In the genomic region with DNA sequence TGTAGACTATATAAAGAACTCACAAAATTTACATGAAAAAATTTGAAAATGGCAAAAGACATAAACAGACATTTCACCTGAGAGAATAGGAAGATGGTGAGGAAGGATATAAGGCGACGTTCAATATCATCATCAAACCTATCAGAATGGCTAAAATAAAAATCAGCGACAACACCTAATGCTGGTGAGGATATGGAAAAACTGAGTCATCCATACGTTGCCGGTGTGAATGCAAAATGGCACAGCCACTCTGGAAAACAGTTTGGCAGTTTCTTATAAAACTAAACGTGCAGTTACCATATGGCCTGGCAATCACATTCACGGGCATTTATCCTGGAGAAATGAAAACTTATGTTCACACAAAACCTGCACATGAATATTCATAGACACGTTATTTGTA, we compare ENCODE assay signal across 29 cellular contexts.
"Had no signal": no experiment of that assay in that cellular context is flagged by ENCODE, and none has a peak within 500 bp of the region (broad histone marks: within the 10 kb centered on the region; RNA-seq: fewer than 3 reads in every experiment).

No MANE protein-coding gene starts in this region.

- H3K36me3 ChIP-seq: gastroesophageal sphincter, WERI-Rb-1 had no signal

- H3K27me3 ChIP-seq: adrenal gland, body of pancreas, foreskin keratinocyte, gastroesophageal sphincter had no signal

- H3K27ac ChIP-seq: body of pancreas, foreskin keratinocyte, WERI-Rb-1 had no signal

- H3K4me3 ChIP-seq: adrenal gland, body of pancreas, gastroesophageal sphincter had no signal

- H3K9me3 ChIP-seq: adrenal gland, body of pancreas, gastroesophageal sphincter had no signal

- FAIRE-seq: colon, endometrium had no signal

- DNase-seq: activated B cell treated with CpG ODN at 0.5 μM for 24 hours; activated CD4-positive, alpha-beta memory T cell treated with anti-CD3 and anti-CD28 coated beads for 36 hours; activated CD4-positive, alpha-beta T cell treated with anti-CD3 and anti-CD28 coated beads for 36 hours; activated CD4-positive, alpha-beta T cell treated with anti-CD3 and anti-CD28 coated beads, Interleukin-2, amount 10 ng/mL, durations not matched to agents 24 days and 14 days; activated CD8-positive, alpha-beta memory T cell treated with anti-CD3 and anti-CD28 coated beads, Interleukin-2, amount 10 ng/mL, durations not matched to agents 7 days and 5 days; activated CD8-positive, alpha-beta memory T cell treated with anti-CD3 and anti-CD28 coated beads, Interleukin-2, amount 50 U/mL, for 4 hours; activated CD8-positive, alpha-beta T cell treated with anti-CD3 and anti-CD28 coated beads, Interleukin-2, amount 10 ng/mL, durations not matched to agents 7 days and 5 days; activated effector memory CD4-positive, alpha-beta T cell treated with anti-CD3 and anti-CD28 coated beads, Interleukin-2, amount 50 U/mL, for 16 hours; activated naive CD4-positive, alpha-beta T cell treated with anti-CD3 and anti-CD28 coated beads for 36 hours; activated naive CD8-positive, alpha-beta T cell treated with anti-CD3 and anti-CD28 coated beads for 36 hours; activated naive CD8-positive, alpha-beta T cell treated with anti-CD3 and anti-CD28 coated beads, Interleukin-2, amount 50 U/mL, for 24 hours; activated T-cell treated with anti-CD3 and anti-CD28 coated beads, Interleukin-2, amount 50 U/mL, for 1 hour; activated T-cell treated with anti-CD3 and anti-CD28 coated beads, Interleukin-2, amount 50 U/mL, for 48 hours; adrenal gland; amygdala; aorta; body of pancreas; caudate nucleus; effector CD8-positive, alpha-beta T cell; foreskin keratinocyte; SW 1271; T-cell; T1000; WERI-Rb-1 had no signal

- ATAC-seq: activated CD4-positive, alpha-beta T cell treated with anti-CD3 and anti-CD28 coated beads for 36 hours; activated CD4-positive, CD25-positive, alpha-beta regulatory T cell treated with anti-CD3 and anti-CD28 coated beads, Interleukin-2, amount 50 U/mL, for 24 hours; activated CD8-positive, alpha-beta memory T cell treated with anti-CD3 and anti-CD28 coated beads, Interleukin-2, amount 10 ng/mL, durations not matched to agents 7 days and 5 days; activated CD8-positive, alpha-beta T cell treated with anti-CD3 and anti-CD28 coated beads, Interleukin-2, amount 10 ng/mL, durations not matched to agents 7 days and 5 days; activated naive CD8-positive, alpha-beta T cell treated with anti-CD3 and anti-CD28 coated beads, Interleukin-2, amount 50 U/mL, for 24 hours; body of pancreas; esophagus mucosa; foreskin keratinocyte; gastroesophageal sphincter; T-cell had no signal
